In the genomic region with DNA sequence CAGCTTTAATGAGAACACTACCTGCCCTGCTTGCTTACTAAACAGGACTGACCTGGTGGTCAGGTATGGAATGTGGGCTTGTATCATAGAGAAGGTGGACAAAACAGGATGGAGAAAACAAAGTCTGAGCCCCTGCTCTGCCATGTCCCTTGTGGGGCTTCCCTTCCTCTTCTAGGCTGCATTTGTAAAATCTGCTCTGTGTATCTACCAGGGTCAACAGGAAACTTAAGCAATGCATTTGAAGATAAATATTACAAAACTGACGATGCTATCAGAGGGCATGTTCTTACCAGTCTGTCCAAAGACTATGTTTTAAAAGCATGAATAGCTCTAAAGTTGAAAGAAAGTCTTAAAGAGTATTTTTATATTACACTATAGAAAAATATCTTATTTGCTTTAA, we compare ENCODE assay signal across 1 cellular context.
TF ChIP-seq lines count a peak whose summit lies in the region.

No MANE protein-coding gene starts in this region.

TF ChIP-seq in liver, 16 proteins besides CTCF, POLR2A, EP300 and RAD21 (continued from another document):
- TF ChIP-seq, protein P1, sequence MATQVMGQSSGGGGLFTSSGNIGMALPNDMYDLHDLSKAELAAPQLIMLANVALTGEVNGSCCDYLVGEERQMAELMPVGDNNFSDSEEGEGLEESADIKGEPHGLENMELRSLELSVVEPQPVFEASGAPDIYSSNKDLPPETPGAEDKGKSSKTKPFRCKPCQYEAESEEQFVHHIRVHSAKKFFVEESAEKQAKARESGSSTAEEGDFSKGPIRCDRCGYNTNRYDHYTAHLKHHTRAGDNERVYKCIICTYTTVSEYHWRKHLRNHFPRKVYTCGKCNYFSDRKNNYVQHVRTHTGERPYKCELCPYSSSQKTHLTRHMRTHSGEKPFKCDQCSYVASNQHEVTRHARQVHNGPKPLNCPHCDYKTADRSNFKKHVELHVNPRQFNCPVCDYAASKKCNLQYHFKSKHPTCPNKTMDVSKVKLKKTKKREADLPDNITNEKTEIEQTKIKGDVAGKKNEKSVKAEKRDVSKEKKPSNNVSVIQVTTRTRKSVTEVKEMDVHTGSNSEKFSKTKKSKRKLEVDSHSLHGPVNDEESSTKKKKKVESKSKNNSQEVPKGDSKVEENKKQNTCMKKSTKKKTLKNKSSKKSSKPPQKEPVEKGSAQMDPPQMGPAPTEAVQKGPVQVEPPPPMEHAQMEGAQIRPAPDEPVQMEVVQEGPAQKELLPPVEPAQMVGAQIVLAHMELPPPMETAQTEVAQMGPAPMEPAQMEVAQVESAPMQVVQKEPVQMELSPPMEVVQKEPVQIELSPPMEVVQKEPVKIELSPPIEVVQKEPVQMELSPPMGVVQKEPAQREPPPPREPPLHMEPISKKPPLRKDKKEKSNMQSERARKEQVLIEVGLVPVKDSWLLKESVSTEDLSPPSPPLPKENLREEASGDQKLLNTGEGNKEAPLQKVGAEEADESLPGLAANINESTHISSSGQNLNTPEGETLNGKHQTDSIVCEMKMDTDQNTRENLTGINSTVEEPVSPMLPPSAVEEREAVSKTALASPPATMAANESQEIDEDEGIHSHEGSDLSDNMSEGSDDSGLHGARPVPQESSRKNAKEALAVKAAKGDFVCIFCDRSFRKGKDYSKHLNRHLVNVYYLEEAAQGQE (IDR thresholded peaks at IDR 0.05) = peak; percentile 39
- TF ChIP-seq EGR1 (IDR thresholded peaks at IDR 0.05; ENCODE audit: low read depth in 2 of 2) = peak in 1 of 2 donors; percentile 37
